Comparison of ENCODE assay signal across 18 cellular contexts in genomic region chr2:23529659-23530058, GRCh38.
"Had no signal": no experiment of that assay in that cellular context is flagged by ENCODE, and none has a peak within 500 bp of the region (broad histone marks: within the 10 kb centered on the region; RNA-seq: fewer than 3 reads in every experiment).

No MANE protein-coding gene starts in this region.

- H3K27me3 ChIP-seq: right atrium auricular region, sigmoid colon, tibial nerve, upper lobe of right lung, vagina had no signal

- H3K36me3 ChIP-seq: prostate gland, right atrium auricular region, sigmoid colon, thoracic aorta, tibial nerve, upper lobe of right lung, vagina had no signal

- DNase-seq: cortex of kidney; effector CD4-positive, alpha-beta T cell; head of caudate nucleus; natural killer cell; sigmoid colon; stimulated activated CD4-positive, alpha-beta T cell treated with anti-CD3 and anti-CD28 coated beads, Interleukin-2, amount 100 ng/mL, for 24 hours; stimulated activated CD4-positive, alpha-beta T cell treated with anti-CD3 and anti-CD28 coated beads, Interleukin-4, amount 100 ng/mL, for 24 hours; stimulated activated naive CD4-positive, alpha-beta T cell treated with Interleukin-2 at 50 U/mL for 16 hours; upper lobe of right lung had no signal

- H3K27ac ChIP-seq: prostate gland, right atrium auricular region, sigmoid colon, thoracic aorta, upper lobe of right lung, vagina had no signal

- H3K27ac Mint-ChIP-seq: memory B cell; natural killer cell; stimulated activated effector memory CD8-positive, alpha-beta T cell treated with anti-CD3 and anti-CD28 coated beads, Interleukin-12 subunit alpha, Interleukin-12 subunit beta, amount 100 ng/mL, for 72 hours had no signal

- H3K4me3 Mint-ChIP-seq: memory B cell; natural killer cell; neural crest cell; stimulated activated effector memory CD8-positive, alpha-beta T cell treated with anti-CD3 and anti-CD28 coated beads, Interleukin-12 subunit alpha, Interleukin-12 subunit beta, amount 100 ng/mL, for 72 hours had no signal

- H3K9me3 ChIP-seq: prostate gland, right atrium auricular region, sigmoid colon, thoracic aorta, tibial nerve, upper lobe of right lung, vagina had no signal

- H3K27me3 Mint-ChIP-seq: memory B cell had no signal

- H3K36me3 Mint-ChIP-seq: memory B cell; natural killer cell; stimulated activated effector memory CD8-positive, alpha-beta T cell treated with anti-CD3 and anti-CD28 coated beads, Interleukin-12 subunit alpha, Interleukin-12 subunit beta, amount 100 ng/mL, for 72 hours had no signal

- ATAC-seq: natural killer cell; stimulated activated effector memory CD8-positive, alpha-beta T cell treated with anti-CD3 and anti-CD28 coated beads, Interleukin-12 subunit alpha, Interleukin-12 subunit beta, amount 100 ng/mL, for 72 hours; upper lobe of right lung had no signal

- H3K4me3 ChIP-seq: lung, prostate gland, right atrium auricular region, sigmoid colon, thoracic aorta, tibial nerve, upper lobe of right lung, vagina had no signal

- H3K9me3 Mint-ChIP-seq: memory B cell; natural killer cell; neural crest cell; stimulated activated effector memory CD8-positive, alpha-beta T cell treated with anti-CD3 and anti-CD28 coated beads, Interleukin-12 subunit alpha, Interleukin-12 subunit beta, amount 100 ng/mL, for 72 hours had no signal
